ENCODE assay signal across 29 cellular contexts in genomic region chr11:122793500-122793899, GRCh38. TPM values are rescaled to one million over a fixed set of nuclear protein-coding genes. Genes with fewer than 3 reads are reported as not detected.
"Had no signal": no experiment of that assay in that cellular context is flagged by ENCODE, and none has a peak within 500 bp of the region (broad histone marks: within the 10 kb centered on the region; RNA-seq: fewer than 3 reads in every experiment).

No MANE protein-coding gene starts in this region.

- H3K4me1 ChIP-seq: neural progenitor cell, parathyroid adenoma, psoas muscle, right lobe of liver, sigmoid colon, thyroid gland, tibial nerve, upper lobe of left lung, vagina had no signal

- H3K9ac ChIP-seq: neural progenitor cell, parathyroid adenoma had no signal

- H3K4me2 ChIP-seq: neural progenitor cell had no signal

- H3K9me3 ChIP-seq: ovary, psoas muscle, right lobe of liver, sigmoid colon, thoracic aorta, thyroid gland, tibial nerve, upper lobe of left lung, vagina had no signal

- ATAC-seq: natural killer cell; psoas muscle; right cardiac atrium; right lobe of liver; stimulated activated memory B cell treated with anti-CD40 and anti-IgM and Interleukin-4, amounts not matched to agents 10 μg/mL and 1 μg/mL and 100 μg/mL, for 72 hours; stimulated activated naive CD8-positive, alpha-beta T cell treated with anti-CD3 and anti-CD28 coated beads, Interleukin-15, amount 100 ng/mL, for 72 hours; stimulated activated naive CD8-positive, alpha-beta T cell treated with anti-CD3 and anti-CD28 coated beads, Interleukin-15, Interleukin-2, amounts not matched to agents 100 U/mL and 50 U/mL, for 24 hours had no signal

- H3K4me3 Mint-ChIP-seq: natural killer cell; nephron; neural progenitor cell; stimulated activated memory B cell treated with anti-CD40 and anti-IgM and Interleukin-4, amounts not matched to agents 10 μg/mL and 1 μg/mL and 100 μg/mL, for 72 hours; stimulated activated naive CD8-positive, alpha-beta T cell treated with anti-CD3 and anti-CD28 coated beads, Interleukin-15, amount 100 ng/mL, for 72 hours had no signal

- H3K9me3 Mint-ChIP-seq: natural killer cell; nephron; neural progenitor cell; stimulated activated memory B cell treated with anti-CD40 and anti-IgM and Interleukin-4, amounts not matched to agents 10 μg/mL and 1 μg/mL and 100 μg/mL, for 72 hours; stimulated activated naive CD8-positive, alpha-beta T cell treated with anti-CD3 and anti-CD28 coated beads, Interleukin-15, amount 100 ng/mL, for 72 hours had no signal

- H3K27me3 Mint-ChIP-seq: progenitor cell of endocrine pancreas; stimulated activated memory B cell treated with anti-CD40 and anti-IgM and Interleukin-4, amounts not matched to agents 10 μg/mL and 1 μg/mL and 100 μg/mL, for 72 hours; stimulated activated naive CD8-positive, alpha-beta T cell treated with anti-CD3 and anti-CD28 coated beads, Interleukin-15, amount 100 ng/mL, for 72 hours had no signal

- H3K36me3 ChIP-seq: neural progenitor cell, ovary, thoracic aorta, thyroid gland, vagina had no signal

- H3K27ac ChIP-seq: neural progenitor cell, ovary, parathyroid adenoma, psoas muscle, right lobe of liver, sigmoid colon, thoracic aorta, thyroid gland, tibial nerve, upper lobe of left lung had no signal

- H3K4me3 ChIP-seq: neural progenitor cell, ovary, psoas muscle, right lobe of liver, sigmoid colon, thoracic aorta, thyroid gland, tibial nerve, upper lobe of left lung, vagina had no signal

- H3K27ac Mint-ChIP-seq: natural killer cell; nephron; neural progenitor cell; progenitor cell of endocrine pancreas; stimulated activated memory B cell treated with anti-CD40 and anti-IgM and Interleukin-4, amounts not matched to agents 10 μg/mL and 1 μg/mL and 100 μg/mL, for 72 hours; stimulated activated naive CD8-positive, alpha-beta T cell treated with anti-CD3 and anti-CD28 coated beads, Interleukin-15, amount 100 ng/mL, for 72 hours had no signal

- DNase-seq: natural killer cell; occipital lobe; ovary; posterior cingulate gyrus; psoas muscle; right cardiac atrium; right lobe of liver; sigmoid colon; small intestine; stimulated activated CD4-positive, alpha-beta T cell treated with anti-CD3 and anti-CD28 coated beads, Interleukin-15, amount 100 ng/mL, for 24 hours; stimulated activated CD4-positive, alpha-beta T cell treated with anti-CD3 and anti-CD28 coated beads, Interleukin-4, amount 100 ng/mL, for 1 hour; stimulated activated CD4-positive, alpha-beta T cell treated with anti-CD3 and anti-CD28 coated beads, Interleukin-4, amount 100 ng/mL, for 4 hours; stimulated activated CD8-positive, alpha-beta memory T cell treated with anti-CD3 and anti-CD28 coated beads, Interleukin-4, amount 100 ng/mL, for 48 hours; stimulated activated naive CD4-positive, alpha-beta T cell; stimulated activated naive CD8-positive, alpha-beta T cell treated with anti-CD3 and anti-CD28 coated beads, Interleukin-15, amount 100 ng/mL, for 72 hours; stimulated activated naive CD8-positive, alpha-beta T cell treated with anti-CD3 and anti-CD28 coated beads, Interleukin-15, Interleukin-2, amounts not matched to agents 100 U/mL and 50 U/mL, for 24 hours; thyroid gland; trophoblast cell; upper lobe of left lung had no signal

- H3K27me3 ChIP-seq: neural progenitor cell, ovary, right lobe of liver, sigmoid colon, thyroid gland, tibial nerve, upper lobe of left lung, vagina had no signal

- H2AFZ ChIP-seq: neural progenitor cell, parathyroid adenoma had no signal

RNA-seq across cellular contexts. Expression of gene CRTAM, which starts 44.8 kb away (rescaled TPM):
- total RNA-seq: progenitor cell of endocrine pancreas, renal cortical epithelial cell, vagina had no signal
- polyA plus RNA-seq: neural cell, right cardiac atrium had no signal
